In genomic region chr11:27469333-27469680, GRCh38 we compare ENCODE assay signal across 11 cellular contexts. TPM values are rescaled to one million over a fixed set of nuclear protein-coding genes. Genes with fewer than 3 reads are reported as not detected.
DNase-seq lines count a peak whose midpoint lies in the region; ATAC-seq and TF ChIP-seq lines count a peak whose summit lies in the region.
"Had no signal": no experiment of that assay in that cellular context is flagged by ENCODE, and none has a peak within 500 bp of the region (broad histone marks: within the 10 kb centered on the region; RNA-seq: fewer than 3 reads in every experiment).

No MANE protein-coding gene starts in this region.

- H3K27ac Mint-ChIP-seq in nephron = peak overlapping the region; percentile 76 to 90 (median 87)
- no peak overlapping the region for H3K27ac Mint-ChIP-seq in activated CD8-positive, alpha-beta memory T cell treated with anti-CD3 and anti-CD28 coated beads, Interleukin-2, amount 10 ng/mL, durations not matched to agents 7 days and 5 days
- H3K27ac Mint-ChIP-seq: activated naive CD8-positive, alpha-beta T cell treated with anti-CD3 and anti-CD28 coated beads, Interleukin-2, amount 50 U/mL, for 24 hours had no signal

- peak overlapping the region; percentile 87 to 93 (median 92) for H3K4me3 Mint-ChIP-seq in nephron
- no peak overlapping the region for H3K4me3 Mint-ChIP-seq in activated CD8-positive, alpha-beta memory T cell treated with anti-CD3 and anti-CD28 coated beads, Interleukin-2, amount 10 ng/mL, durations not matched to agents 7 days and 5 days
- H3K4me3 Mint-ChIP-seq: activated naive CD8-positive, alpha-beta T cell treated with anti-CD3 and anti-CD28 coated beads, Interleukin-2, amount 50 U/mL, for 24 hours had no signal

- H3K4me1 Mint-ChIP-seq in nephron = peaks cover 67% of the 10 kb centered on the region
- H3K4me1 Mint-ChIP-seq in activated CD8-positive, alpha-beta memory T cell treated with anti-CD3 and anti-CD28 coated beads, Interleukin-2, amount 10 ng/mL, durations not matched to agents 7 days and 5 days = peaks cover 9% of the 10 kb centered on the region

- H3K9me3 ChIP-seq in heart left ventricle = no peaks in the 10 kb centered on the region
- no peaks in the 10 kb centered on the region for H3K9me3 ChIP-seq in transverse colon

- TF ChIP-seq CTCF in heart left ventricle (IDR thresholded peaks at IDR 0.05) = no peak
- no peak for TF ChIP-seq CTCF in epithelial cell of esophagus (IDR thresholded peaks at IDR 0.05; ENCODE audit: insufficient read depth, low read depth, low read length, missing control alignments)
- no peak for TF ChIP-seq CTCF in nephron (IDR thresholded peaks at IDR 0.05; ENCODE audit: unreplicated experiment in 3 of 3)
- TF ChIP-seq CTCF in transverse colon (IDR thresholded peaks at IDR 0.05) = no peak

- H3K27ac ChIP-seq in heart left ventricle (peak overlapping the region in 4 of 12 donors; percentile 14 to 80 (median 30)), transverse colon (peak overlapping the region; percentile 92 to 97 (median 94))

- no peak for ATAC-seq in heart left ventricle
- ATAC-seq in left cardiac atrium = no peak
- ATAC-seq in GM21723 (IDR thresholded peaks at IDR 0.05; ENCODE audit: unreplicated experiment) = no peak
- no peak for ATAC-seq in activated CD8-positive, alpha-beta memory T cell treated with anti-CD3 and anti-CD28 coated beads, Interleukin-2, amount 10 ng/mL, durations not matched to agents 7 days and 5 days
- ATAC-seq: activated naive CD8-positive, alpha-beta T cell treated with anti-CD3 and anti-CD28 coated beads, Interleukin-2, amount 50 U/mL, for 24 hours had no signal

- no peak for TF ChIP-seq EP300 in transverse colon (IDR thresholded peaks at IDR 0.05; ENCODE audit: low read depth)

- peaks cover 3% of the 10 kb centered on the region for H3K36me3 Mint-ChIP-seq in nephron (ENCODE audit: low read depth)
- H3K36me3 Mint-ChIP-seq in activated CD8-positive, alpha-beta memory T cell treated with anti-CD3 and anti-CD28 coated beads, Interleukin-2, amount 10 ng/mL, durations not matched to agents 7 days and 5 days = peaks cover 3% of the 10 kb centered on the region

- TF ChIP-seq POLR2A in heart left ventricle (IDR thresholded peaks at IDR 0.05) (no peak), transverse colon (IDR thresholded peaks at IDR 0.05) (no peak)

- H3K27me3 ChIP-seq in heart left ventricle (no peaks in the 10 kb centered on the region), transverse colon (no peaks in the 10 kb centered on the region)

- intact Hi-C loops in heart left ventricle (cut with DNase I) (loop anchor here in 2 of 10 donors (5.0 kb wide), 2 partner anchors 82 to 107 kb away; partner anchors contain the start of gene CCDC34 (in 1 of the 2)), left cardiac atrium (cut with DNase I) (no loop called here), transverse colon (cut with DNase I; ENCODE audit: low total_unique reads) (loop anchor here (5.0 kb wide), 1 partner anchor 717 kb away; no protein-coding TSS in a partner anchor)

- in situ Hi-C loops in transverse colon (cut with MboI; ENCODE audit: low pct_ligation_motif_present in 1 of 4, low pct_unique_long_range_greater_than_20kb in 1 of 4, low sequenced_read_pairs in 3 of 4) = loop anchor here in 1 of 4 donors (25.0 kb wide), 1 partner anchor 107 kb away; the partner anchor contains the start of gene CCDC34

- no peaks in the 10 kb centered on the region for H3K27me3 Mint-ChIP-seq in nephron (ENCODE audit: low read depth)
- peaks cover 65% of the 10 kb centered on the region for H3K27me3 Mint-ChIP-seq in activated CD8-positive, alpha-beta memory T cell treated with anti-CD3 and anti-CD28 coated beads, Interleukin-2, amount 10 ng/mL, durations not matched to agents 7 days and 5 days

- H3K36me3 ChIP-seq in heart left ventricle = no peaks in the 10 kb centered on the region
- H3K36me3 ChIP-seq in transverse colon = no peaks in the 10 kb centered on the region

- H3K4me3 ChIP-seq in heart left ventricle (peak overlapping the region in 9 of 12 donors; percentile 15 to 99 (median 79)), epithelial cell of esophagus (ENCODE audit: low read length) (peak overlapping the region; percentile 81), transverse colon (peak overlapping the region in 3 of 4 donors; percentile 8 to 93 (median 77))

- DNase-seq in heart left ventricle = no peak
- no peak for DNase-seq in left cardiac atrium
- DNase-seq in epithelial cell of esophagus (ENCODE audit: low read depth) = no peak
- no peak for DNase-seq in transverse colon
- no peak for DNase-seq in NK-92 (lab: John Stamatoyannopoulos, UW; ENCODE audit: unreplicated experiment)
- DNase-seq in activated CD8-positive, alpha-beta memory T cell treated with anti-CD3 and anti-CD28 coated beads, Interleukin-2, amount 10 ng/mL, durations not matched to agents 7 days and 5 days = no peak
- DNase-seq: 8988T; activated naive CD8-positive, alpha-beta T cell treated with anti-CD3 and anti-CD28 coated beads, Interleukin-2, amount 50 U/mL, for 24 hours; NCI-H1048 had no signal

- CTCF ChIA-PET in activated CD8-positive, alpha-beta memory T cell treated with anti-CD3 and anti-CD28 coated beads, Interleukin-2, amount 10 ng/mL, durations not matched to agents 7 days and 5 days (lab: Charles Lee) = no interaction called here

- WGBS in heart left ventricle, 4 donors = 37 to 46% (median 44%) methylated on average over 3 of the region's 3 CpGs
- WGBS in transverse colon (ENCODE audit: low coverage in 1 of 2), 2 donors = 17 to 42% methylated on average over 2 to 3 of the region's 3 CpGs

- H3K4me1 ChIP-seq in heart left ventricle (peaks cover 0 to 61% (median 34%) of the 10 kb centered on the region in 12 donors), transverse colon (peaks cover 0 to 59% (median 36%) of the 10 kb centered on the region in 4 donors)

- no peaks in the 10 kb centered on the region for H3K9me3 Mint-ChIP-seq in nephron
- H3K9me3 Mint-ChIP-seq in activated CD8-positive, alpha-beta memory T cell treated with anti-CD3 and anti-CD28 coated beads, Interleukin-2, amount 10 ng/mL, durations not matched to agents 7 days and 5 days (ENCODE audit: low read depth) = no peaks in the 10 kb centered on the region
- H3K9me3 Mint-ChIP-seq: activated naive CD8-positive, alpha-beta T cell treated with anti-CD3 and anti-CD28 coated beads, Interleukin-2, amount 50 U/mL, for 24 hours had no signal

RNA-seq across cellular contexts. Expression of gene LGR4, which starts 3.3 kb away (rescaled TPM):
- 10 to 100 TPM; 15.5 to 39.1 (median 28.8) TPM for total RNA-seq in heart left ventricle
- polyA plus RNA-seq in heart left ventricle = 10 to 100 TPM in 1 of 2 donors, 1 to 10 TPM in 1; 7.4 to 12.3 TPM
- 10 to 100 TPM; 29.0 to 33.3 TPM for total RNA-seq in left cardiac atrium
- total RNA-seq in transverse colon = 100 to 1,000 TPM in 3 of 4 donors, 10 to 100 TPM in 1; 28.7 to 165 (median 120) TPM
- total RNA-seq in activated CD8-positive, alpha-beta memory T cell treated with anti-CD3 and anti-CD28 coated beads, Interleukin-2, amount 10 ng/mL, durations not matched to agents 7 days and 5 days = under 1 TPM; 0.29 to 0.42 TPM

RNA-seq across cellular contexts. Expression of gene LIN7C, which starts 37.3 kb away (rescaled TPM):
- total RNA-seq in heart left ventricle (10 to 100 TPM; 13.2 to 24.1 (median 16.6) TPM), left cardiac atrium (10 to 100 TPM; 15.4 to 24.2 TPM), transverse colon (10 to 100 TPM; 23.1 to 49.2 (median 32.4) TPM)
- 1 to 10 TPM; 5.0 to 5.6 TPM for polyA plus RNA-seq in heart left ventricle
- total RNA-seq in activated CD8-positive, alpha-beta memory T cell treated with anti-CD3 and anti-CD28 coated beads, Interleukin-2, amount 10 ng/mL, durations not matched to agents 7 days and 5 days = 10 to 100 TPM; 18.2 to 23.1 TPM

Comparison
In these comparisons a context has a peak if more than half of its experiments do, and no peak if none do; other contexts are left out.
1. RNA of gene LGR4, which starts 3.3 kb away (total RNA-seq): 28.7 to 165 TPM in transverse colon, 29.0 to 33.3 TPM in left cardiac atrium and 15.5 to 39.1 TPM in heart left ventricle; 0.29 to 0.42 TPM in activated CD8-positive, alpha-beta memory T cell treated with anti-CD3 and anti-CD28 coated beads, Interleukin-2, amount 10 ng/mL, durations not matched to agents 7 days and 5 days; every median in the first group is over 10 times any median in the second.
2. Peak in every context shown above with its lines, with median percentiles within 50 percentile points of each other: H3K4me3 ChIP-seq.